ENCODE assay signal across 8 cellular contexts in the genomic region with DNA sequence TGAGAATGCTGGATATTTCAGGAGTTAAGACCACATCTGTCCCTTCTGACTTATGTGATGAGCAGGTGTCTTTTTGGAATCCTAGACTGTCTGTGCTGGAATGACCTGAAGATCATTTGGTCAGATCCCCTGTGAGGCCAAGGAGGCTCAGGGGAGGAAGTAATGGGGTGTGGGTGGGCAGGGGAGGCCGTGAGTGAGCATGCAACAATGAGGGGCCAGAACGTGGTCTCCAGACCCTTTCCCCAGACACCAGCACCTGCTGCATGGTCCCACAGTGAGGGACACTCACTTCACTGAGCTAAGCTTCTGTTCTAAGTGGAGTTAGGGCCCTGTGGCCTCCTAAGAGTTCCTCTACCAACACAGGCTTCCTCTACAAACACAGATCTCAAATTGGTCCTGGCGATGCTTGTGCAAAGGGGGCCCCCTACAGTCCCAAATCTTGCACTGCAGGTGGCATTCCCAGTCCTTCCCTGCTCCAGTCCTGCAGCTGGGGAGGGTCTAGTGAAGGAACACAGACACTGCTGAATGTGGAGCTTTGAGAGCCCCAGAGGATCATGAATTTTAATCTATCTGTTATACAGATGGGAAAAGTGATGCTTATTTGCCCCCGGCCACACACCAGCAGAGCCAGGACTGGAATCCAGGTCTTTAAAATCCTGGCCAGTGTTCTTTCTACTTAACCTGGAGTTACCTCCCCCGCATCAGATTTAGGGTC. TPM values are rescaled to one million over a fixed set of nuclear protein-coding genes. Genes with fewer than 3 reads are reported as not detected.
DNase-seq lines count a peak whose midpoint lies in the region; ATAC-seq, FAIRE-seq and TF ChIP-seq lines count a peak whose summit lies in the region.

No MANE protein-coding gene starts in this region.

- H3K27me3 Mint-ChIP-seq in Caco-2 (ENCODE audit: insufficient read depth, unreplicated experiment): no peaks in the 10 kb centered on the region
- H3K27me3 Mint-ChIP-seq in activated T-helper 17 cell treated with anti-CD3 and anti-CD28 coated beads, Interleukin-2, amount 50 U/mL, for 72 hours: peaks cover 6% of the 10 kb centered on the region

- POLR2A ChIA-PET in Caco-2 (lab: Charles Lee): interaction anchor here (0.6 kb wide), 1 partner anchor 272 kb away, joined by 4 read pairs; a partner anchor contains a TSS

- peak; percentile 80 for FAIRE-seq in HTR-8/SVneo (lab: Jason Lieb, UNC)

- peak; percentile 98 to 99 for TF ChIP-seq CTCF in Caco-2 (IDR thresholded peaks at IDR 0.05; ENCODE audit: insufficient read depth in 1 of 2, low read depth in 1 of 2, low read length in 1 of 2, severe bottlenecking in 1 of 2, unreplicated experiment in 1 of 2)
- peak in 3 of 4 experiments; percentile 92 to 93 (median 93) for TF ChIP-seq CTCF in gastroesophageal sphincter (IDR thresholded peaks at IDR 0.05)
- peak; percentile 98 for TF ChIP-seq CTCF in osteoblast (IDR thresholded peaks at IDR 0.05; ENCODE audit: extremely low read depth, low read depth, low read length)

- H3K27ac ChIP-seq in gastroesophageal sphincter (peak overlapping the region; percentile 62 to 97 (median 94)), osteoblast (ENCODE audit: low read depth, low read length) (no peak overlapping the region)

- H3K9me3 Mint-ChIP-seq in Caco-2 (ENCODE audit: unreplicated experiment): no peaks in the 10 kb centered on the region
- H3K9me3 Mint-ChIP-seq in activated T-helper 17 cell treated with anti-CD3 and anti-CD28 coated beads, Interleukin-2, amount 50 U/mL, for 72 hours: no peaks in the 10 kb centered on the region

- no peaks in the 10 kb centered on the region for H3K79me2 ChIP-seq in osteoblast (ENCODE audit: insufficient read depth, low read length)

- H3K4me3 Mint-ChIP-seq in Caco-2 (ENCODE audit: unreplicated experiment): no peak overlapping the region
- no peak overlapping the region for H3K4me3 Mint-ChIP-seq in activated T-helper 17 cell treated with anti-CD3 and anti-CD28 coated beads, Interleukin-2, amount 50 U/mL, for 72 hours

- H3K36me3 Mint-ChIP-seq in Caco-2 (ENCODE audit: insufficient read depth, unreplicated experiment): no peaks in the 10 kb centered on the region
- no peaks in the 10 kb centered on the region for H3K36me3 Mint-ChIP-seq in activated T-helper 17 cell treated with anti-CD3 and anti-CD28 coated beads, Interleukin-2, amount 50 U/mL, for 72 hours (ENCODE audit: low read depth)

- ATAC-seq in activated T-helper 17 cell treated with anti-CD3 and anti-CD28 coated beads, Interleukin-2, amount 50 U/mL, for 72 hours (replicated peaks): peak; percentile 43
- peak; percentile 61 for ATAC-seq in gastroesophageal sphincter
- ATAC-seq in GM18505 (IDR thresholded peaks at IDR 0.05; ENCODE audit: unreplicated experiment): no peak
- ATAC-seq in HG02571 (IDR thresholded peaks at IDR 0.05; ENCODE audit: unreplicated experiment): no peak

- H2AFZ ChIP-seq in osteoblast (ENCODE audit: low read length): no peak overlapping the region

- TF ChIP-seq POLR2A in gastroesophageal sphincter (IDR thresholded peaks at IDR 0.05) (no peak), GM18505 (IDR thresholded peaks at IDR 0.05; ENCODE audit: borderline replicate concordance, extremely low read depth, insufficient read depth, insufficient read length) (no peak)

- WGBS in gastroesophageal sphincter (ENCODE audit: low coverage in 1 of 2), 2 donors: 53% methylated on average over 3 of the region's 5 CpGs; no CpG with 5 or more reads in 1 of the 2 donors

- TF ChIP-seq EP300 in gastroesophageal sphincter (IDR thresholded peaks at IDR 0.05): no peak

- H3K4me1 Mint-ChIP-seq in Caco-2 (ENCODE audit: low read depth, unreplicated experiment): peaks cover 28% of the 10 kb centered on the region
- H3K4me1 Mint-ChIP-seq in activated T-helper 17 cell treated with anti-CD3 and anti-CD28 coated beads, Interleukin-2, amount 50 U/mL, for 72 hours: no peaks in the 10 kb centered on the region

- H3K4me1 ChIP-seq in Caco-2: peaks cover 32% of the 10 kb centered on the region
- peaks cover 0 to 88% (median 51%) of the 10 kb centered on the region in 3 donors for H3K4me1 ChIP-seq in gastroesophageal sphincter
- peaks cover 43% of the 10 kb centered on the region for H3K4me1 ChIP-seq in osteoblast (ENCODE audit: insufficient read depth, low read length)

- no TSS peak for BruUV-seq in Caco-2 (replicated peaks; lab: Mats Ljungman, UMichigan)

- no peak overlapping the region for H3K4me2 ChIP-seq in osteoblast (ENCODE audit: insufficient read depth, low read length)

- no peak overlapping the region for H3K4me3 ChIP-seq in Caco-2 (ENCODE audit: low read depth, low read length)
- no peak overlapping the region for H3K4me3 ChIP-seq in gastroesophageal sphincter
- no peak overlapping the region for H3K4me3 ChIP-seq in osteoblast (ENCODE audit: insufficient read depth, low read length)

- H3K9me3 ChIP-seq in Caco-2 (no peaks in the 10 kb centered on the region), gastroesophageal sphincter (no peaks in the 10 kb centered on the region), osteoblast (ENCODE audit: low read depth, low read length) (no peaks in the 10 kb centered on the region)

- no peaks in the 10 kb centered on the region for H3K36me3 ChIP-seq in Caco-2 (ENCODE audit: control insufficient read depth, insufficient read depth, low read length)
- no peaks in the 10 kb centered on the region for H3K36me3 ChIP-seq in gastroesophageal sphincter
- H3K36me3 ChIP-seq in osteoblast (ENCODE audit: insufficient read depth, low read length): no peaks in the 10 kb centered on the region

- peak; percentile 89 to 95 for DNase-seq in Caco-2
- DNase-seq in HTR-8/SVneo (ENCODE audit: insufficient read length, low spot score): peak; percentile 80
- peak; percentile 12 for DNase-seq in NOMO-1 treated with dmso at 0.1 percent for 144 hours (lab: John Stamatoyannopoulos, UW; ENCODE audit: unreplicated experiment)
- peak; percentile 91 for DNase-seq in osteoblast (ENCODE audit: insufficient read length, low spot score, missing footprints)

- intact Hi-C loops in Caco-2 (cut with micrococcal nuclease; ENCODE audit: unreplicated experiment): loop anchor here (1.0 to 2.0 kb wide), 6 partner anchors 21 to 229 kb away; no protein-coding TSS in a partner anchor

- no peaks in the 10 kb centered on the region for H3K27me3 ChIP-seq in Caco-2 (replicated peaks; ENCODE audit: control insufficient read depth, insufficient read depth, low read length)
- H3K27me3 ChIP-seq in gastroesophageal sphincter: no peaks in the 10 kb centered on the region
- no peaks in the 10 kb centered on the region for H3K27me3 ChIP-seq in osteoblast (ENCODE audit: insufficient read depth, low read length)

- H4K20me1 ChIP-seq in osteoblast (ENCODE audit: insufficient read depth, low read length): no peaks in the 10 kb centered on the region

- H3K27ac Mint-ChIP-seq in Caco-2 (ENCODE audit: unreplicated experiment): no peak overlapping the region
- H3K27ac Mint-ChIP-seq in activated T-helper 17 cell treated with anti-CD3 and anti-CD28 coated beads, Interleukin-2, amount 50 U/mL, for 72 hours: no peak overlapping the region

- CTCF ChIA-PET in Caco-2 (lab: Charles Lee): interaction anchor here (0.6 to 11.8 kb wide), 16 partner anchors 10 to 272 kb away, joined by 3 to 220 read pairs (median 4); a partner anchor contains a TSS

RNA-seq across cellular contexts. Expression of a gene that starts 7.4 kb away (rescaled TPM):
- total RNA-seq in Caco-2 (2022) (13.9 and 14.4 TPM in 2 replicates), gastroesophageal sphincter (1 to 10 TPM; 4.6 to 10.0 (median 6.6) TPM), osteoblast (0.29 and 0.36 TPM in 2 replicates)
- total RNA-seq in activated T-helper 17 cell treated with anti-CD3 and anti-CD28 coated beads, Interleukin-2, amount 50 U/mL, for 72 hours: 1 to 10 TPM in 1 of 2 donors, under 1 TPM in 1; 0.52 to 1.3 TPM

RNA-seq across cellular contexts. Expression of a gene that starts 27.6 kb away (rescaled TPM):
- total RNA-seq in Caco-2 (2022) (not detected in 2 replicates), gastroesophageal sphincter (under 1 TPM in 1 of 4 donors, not detected in 3; 0.15 TPM), osteoblast (not detected in 2 replicates)
- total RNA-seq in activated T-helper 17 cell treated with anti-CD3 and anti-CD28 coated beads, Interleukin-2, amount 50 U/mL, for 72 hours: not detected

RNA-seq across cellular contexts. Expression of a gene that starts 33.4 kb away (rescaled TPM):
- 0.56 and 1.2 TPM in 2 replicates for total RNA-seq in Caco-2 (2022)
- not detected for total RNA-seq in activated T-helper 17 cell treated with anti-CD3 and anti-CD28 coated beads, Interleukin-2, amount 50 U/mL, for 72 hours
- 10 to 100 TPM; 44.3 to 52.1 (median 45.6) TPM for total RNA-seq in gastroesophageal sphincter
- total RNA-seq in osteoblast: 35.9 and 41.3 TPM in 2 replicates

RNA-seq across cellular contexts. Expression of a gene that starts 39.7 kb away (rescaled TPM):
- total RNA-seq in Caco-2 (2022) (85.8 and 92.7 TPM in 2 replicates), gastroesophageal sphincter (10 to 100 TPM; 13.0 to 39.6 (median 17.1) TPM), osteoblast (4.0 and 5.0 TPM in 2 replicates)
- 10 to 100 TPM; 23.7 to 32.6 TPM for total RNA-seq in activated T-helper 17 cell treated with anti-CD3 and anti-CD28 coated beads, Interleukin-2, amount 50 U/mL, for 72 hours

RNA-seq across cellular contexts. Expression of a gene that starts 48.9 kb away (rescaled TPM):
- not detected in 2 replicates for total RNA-seq in Caco-2 (2022)
- total RNA-seq in activated T-helper 17 cell treated with anti-CD3 and anti-CD28 coated beads, Interleukin-2, amount 50 U/mL, for 72 hours: 1 to 10 TPM; 1.1 to 4.7 TPM
- 10 to 100 TPM in 3 of 4 donors, 1 to 10 TPM in 1; 2.5 to 34.5 (median 16.8) TPM for total RNA-seq in gastroesophageal sphincter
- total RNA-seq in osteoblast: 308 and 400 TPM in 2 replicates

Comparison
In these comparisons a context has a peak if more than half of its experiments do, and no peak if none do; other contexts are left out.
1. DNase-seq: peak in every context shown above with its lines; median percentile 92 in Caco-2; 91 in osteoblast; 80 in HTR-8/SVneo; 12 in NOMO-1 treated with dmso at 0.1 percent for 144 hours.
2. ATAC-seq: peak in activated T-helper 17 cell treated with anti-CD3 and anti-CD28 coated beads, Interleukin-2, amount 50 U/mL, for 72 hours (single experiment) and gastroesophageal sphincter (single experiment); none in GM18505 (single experiment) and HG02571 (single experiment).
3. RNA of a gene that starts 33.4 kb away (total RNA-seq): 44.3 to 52.1 TPM in gastroesophageal sphincter and 35.9 to 41.3 TPM in osteoblast; 0.56 to 1.2 TPM in Caco-2 and not detected in activated T-helper 17 cell treated with anti-CD3 and anti-CD28 coated beads, Interleukin-2, amount 50 U/mL, for 72 hours; every median in the first group is over 10 times any median in the second.
4. Peak in every context shown above with its lines, with median percentiles within 50 percentile points of each other: CTCF ChIP-seq.